Comparison of ENCODE assay signal across 8 cellular contexts in the genomic region with DNA sequence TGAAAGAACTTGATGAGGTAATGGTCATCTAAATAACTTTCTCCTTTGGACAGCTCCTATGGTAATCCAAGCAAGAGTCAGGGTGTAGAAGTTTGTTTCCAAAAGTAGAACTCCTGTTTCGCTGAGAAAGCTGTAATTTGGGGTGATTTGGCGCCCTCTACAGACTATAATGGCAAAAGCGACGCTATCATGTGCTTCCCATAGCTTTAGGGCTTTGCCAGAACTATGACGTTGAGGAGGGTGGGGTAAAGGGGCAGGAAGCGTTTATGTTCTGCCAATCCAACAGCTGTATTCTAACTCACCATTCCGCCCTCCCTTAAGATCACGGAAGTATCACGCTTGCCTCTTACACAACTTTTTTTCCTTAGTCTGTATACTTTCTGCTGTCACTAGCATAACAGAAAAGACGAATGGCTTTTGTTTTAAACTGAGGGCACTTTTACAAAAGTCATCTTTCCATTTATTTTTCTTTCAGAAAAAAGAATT. TPM values are rescaled to one million over a fixed set of nuclear protein-coding genes. Genes with fewer than 3 reads are reported as not detected.
DNase-seq lines count a peak whose midpoint lies in the region; ATAC-seq and TF ChIP-seq lines count a peak whose summit lies in the region.

A gene with protein sequence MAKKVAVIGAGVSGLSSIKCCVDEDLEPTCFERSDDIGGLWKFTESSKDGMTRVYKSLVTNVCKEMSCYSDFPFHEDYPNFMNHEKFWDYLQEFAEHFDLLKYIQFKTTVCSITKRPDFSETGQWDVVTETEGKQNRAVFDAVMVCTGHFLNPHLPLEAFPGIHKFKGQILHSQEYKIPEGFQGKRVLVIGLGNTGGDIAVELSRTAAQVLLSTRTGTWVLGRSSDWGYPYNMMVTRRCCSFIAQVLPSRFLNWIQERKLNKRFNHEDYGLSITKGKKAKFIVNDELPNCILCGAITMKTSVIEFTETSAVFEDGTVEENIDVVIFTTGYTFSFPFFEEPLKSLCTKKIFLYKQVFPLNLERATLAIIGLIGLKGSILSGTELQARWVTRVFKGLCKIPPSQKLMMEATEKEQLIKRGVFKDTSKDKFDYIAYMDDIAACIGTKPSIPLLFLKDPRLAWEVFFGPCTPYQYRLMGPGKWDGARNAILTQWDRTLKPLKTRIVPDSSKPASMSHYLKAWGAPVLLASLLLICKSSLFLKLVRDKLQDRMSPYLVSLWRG (plus strand): TSS at position 349 of the 486 bp plus-strand sequence. CDS start 5,643 bp downstream, outside the sequence.

- peak within 1 kb of the TSS; percentile 76 for H3K4me3 Mint-ChIP-seq in activated B cell treated with CpG ODN at 0.5 μM for 24 hours

- peaks cover 2% of the 10 kb centered on the region for H3K36me3 Mint-ChIP-seq in activated B cell treated with CpG ODN at 0.5 μM for 24 hours (ENCODE audit: low read depth)

- POLR2A ChIA-PET in activated B cell treated with CpG ODN at 0.5 μM for 24 hours (lab: Charles Lee) = interaction anchor here (0.7 to 1.8 kb wide), 6 partner anchors 10 to 1420 kb away, joined by 3 to 11 read pairs (median 6); a partner anchor contains a TSS

- no peaks in the 10 kb centered on the region for H3K27me3 Mint-ChIP-seq in activated B cell treated with CpG ODN at 0.5 μM for 24 hours

- intact Hi-C loops in activated B cell treated with CpG ODN at 0.5 μM for 24 hours (cut with micrococcal nuclease) = loop anchor here (1.0 to 5.0 kb wide), 13 partner anchors 35 to 1947 kb away; a partner anchor contains a TSS

- DNase-seq in AG10803 (ENCODE audit: low read depth) (peak; percentile 99), NCI-H226 (peak; percentile 97), activated B cell treated with CpG ODN at 0.5 μM for 24 hours (peak; percentile 36), cerebellum (ENCODE audit: low spot score) (peak; percentile 21), kidney glomerular epithelial cell (lab: John Stamatoyannopoulos, UW) (peak; percentile 100)
- peak; percentile 48 to 73 (median 58) for DNase-seq in stimulated activated CD4-positive, alpha-beta T cell treated with anti-CD3 and anti-CD28 coated beads, Interleukin-1b, Interleukin-23, amount 100 ng/mL, for 24 hours (ENCODE audit: low read depth in 4 of 4, low spot score in 1 of 4)

- peak within 1 kb of the TSS; percentile 88 for H3K27ac Mint-ChIP-seq in activated B cell treated with CpG ODN at 0.5 μM for 24 hours

- peaks cover 2% of the 10 kb centered on the region for H3K9me3 Mint-ChIP-seq in activated B cell treated with CpG ODN at 0.5 μM for 24 hours

- ATAC-seq in GM19023 (IDR thresholded peaks at IDR 0.05; ENCODE audit: unreplicated experiment) (peak; percentile 100), HG03280 (IDR thresholded peaks at IDR 0.05; ENCODE audit: unreplicated experiment) (peak; percentile 100), activated B cell treated with CpG ODN at 0.5 μM for 24 hours (ENCODE audit: low read depth) (peak; percentile 99)

- CTCF ChIA-PET in activated B cell treated with CpG ODN at 0.5 μM for 24 hours (lab: Charles Lee) = interaction anchor here (0.7 to 3.2 kb wide), 31 partner anchors 9 to 1387 kb away, joined by 3 to 172 read pairs (median 4); a partner anchor contains a TSS

- H3K4me3 ChIP-seq in AG10803 (ENCODE audit: low read length) = peak within 1 kb of the TSS; percentile 42

- H3K4me1 Mint-ChIP-seq in activated B cell treated with CpG ODN at 0.5 μM for 24 hours = peaks cover 21% of the 10 kb centered on the region

- TF ChIP-seq CTCF in AG10803 (conservative IDR thresholded peaks at IDR 0.05; ENCODE audit: low read length) (peak; percentile 85), activated B cell treated with CpG ODN at 0.5 μM for 24 hours (IDR thresholded peaks at IDR 0.05) (peak; percentile 22)

RNA-seq across cellular contexts. Expression of the gene that starts here (rescaled TPM):
- total RNA-seq in activated B cell treated with CpG ODN at 0.5 μM for 24 hours (3.0 and 3.4 TPM in 2 replicates), cerebellum (2.4 TPM)

Comparison
In these comparisons a context has a peak if more than half of its experiments do, and no peak if none do; other contexts are left out.
1. Peak in every context shown above with its lines: DNase-seq, ATAC-seq and H3K4me3 ChIP-seq.
2. DNase-seq: peak in every context shown above with its lines; median percentile 100 in kidney glomerular epithelial cell; 99 in AG10803; 97 in NCI-H226; 58 in stimulated activated CD4-positive, alpha-beta T cell treated with anti-CD3 and anti-CD28 coated beads, Interleukin-1b, Interleukin-23, amount 100 ng/mL, for 24 hours; 36 in activated B cell treated with CpG ODN at 0.5 μM for 24 hours; 21 in cerebellum.